In genomic region chr2:24577481-24577880, GRCh38 we compare ENCODE assay signal across 10 cellular contexts.
DNase-seq lines count a peak whose midpoint lies in the region; ATAC-seq and TF ChIP-seq lines count a peak whose summit lies in the region.
"Had no signal": no experiment of that assay in that cellular context is flagged by ENCODE, and none has a peak within 500 bp of the region (broad histone marks: within the 10 kb centered on the region; RNA-seq: fewer than 3 reads in every experiment).

No MANE protein-coding gene starts in this region.

- H3K36me3 ChIP-seq in right lobe of liver (no peaks in the 10 kb centered on the region), breast epithelium (no peaks in the 10 kb centered on the region)

- H3K9me3 ChIP-seq in right lobe of liver, result no peaks in the 10 kb centered on the region
- H3K9me3 ChIP-seq in breast epithelium, result no peaks in the 10 kb centered on the region

- no peak overlapping the region for H3K27ac ChIP-seq in right lobe of liver
- H3K27ac ChIP-seq in breast epithelium, result no peak overlapping the region

- peak; percentile 78 to 79 for ATAC-seq in activated T-cell treated with anti-CD3 and anti-CD28 coated beads, Interleukin-2, amount 50 U/mL, for 4 hours
- peak; percentile 81 for ATAC-seq in HG02885 (IDR thresholded peaks at IDR 0.05; ENCODE audit: poor library complexity, unreplicated experiment)
- peak in 1 of 4 experiments; percentile 31 for ATAC-seq in T-cell (replicated peaks in 1 of 4)
- ATAC-seq in stimulated activated memory B cell treated with anti-CD40 and anti-IgM and Interleukin-4, amounts not matched to agents 10 μg/mL and 1 μg/mL and 100 μg/mL, for 72 hours, result peak; percentile 86
- no peak for ATAC-seq in right lobe of liver

- H3K4me1 Mint-ChIP-seq in activated T-cell treated with anti-CD3 and anti-CD28 coated beads, Interleukin-2, amount 50 U/mL, for 4 hours (ENCODE audit: low read depth), result peaks cover 80% of the 10 kb centered on the region
- H3K4me1 Mint-ChIP-seq in T-cell, result peaks cover 66 to 82% (median 69%) of the 10 kb centered on the region in 3 donors
- peaks cover 82% of the 10 kb centered on the region for H3K4me1 Mint-ChIP-seq in stimulated activated memory B cell treated with anti-CD40 and anti-IgM and Interleukin-4, amounts not matched to agents 10 μg/mL and 1 μg/mL and 100 μg/mL, for 72 hours

- peak overlapping the region; percentile 67 for H3K4me3 Mint-ChIP-seq in activated T-cell treated with anti-CD3 and anti-CD28 coated beads, Interleukin-2, amount 50 U/mL, for 4 hours
- peak overlapping the region in 2 of 3 donors; percentile 35 to 46 for H3K4me3 Mint-ChIP-seq in T-cell
- peak overlapping the region; percentile 65 for H3K4me3 Mint-ChIP-seq in stimulated activated memory B cell treated with anti-CD40 and anti-IgM and Interleukin-4, amounts not matched to agents 10 μg/mL and 1 μg/mL and 100 μg/mL, for 72 hours

- intact Hi-C loops in right lobe of liver (cut with DNase I) (no loop called here), breast epithelium (cut with DNase I; ENCODE audit: low total_unique reads) (no loop called here)

- no peak for TF ChIP-seq CTCF in right lobe of liver (IDR thresholded peaks at IDR 0.05)
- no peak for TF ChIP-seq CTCF in breast epithelium (IDR thresholded peaks at IDR 0.05)

- no peak overlapping the region for H3K27ac Mint-ChIP-seq in T-cell
- H3K27ac Mint-ChIP-seq in stimulated activated memory B cell treated with anti-CD40 and anti-IgM and Interleukin-4, amounts not matched to agents 10 μg/mL and 1 μg/mL and 100 μg/mL, for 72 hours, result peak overlapping the region; percentile 80

- H3K4me1 ChIP-seq in right lobe of liver (no peaks in the 10 kb centered on the region), breast epithelium (no peaks in the 10 kb centered on the region)

- POLR2A ChIA-PET in T-cell (lab: Charles Lee), result no interaction called here

- H3K27me3 ChIP-seq in right lobe of liver (no peaks in the 10 kb centered on the region), breast epithelium (no peaks in the 10 kb centered on the region)

- TF ChIP-seq POLR2A in right lobe of liver (IDR thresholded peaks at IDR 0.05), result no peak
- no peak for TF ChIP-seq POLR2A in breast epithelium (IDR thresholded peaks at IDR 0.05)

- no peak for DNase-seq in activated T-cell treated with anti-CD3 and anti-CD28 coated beads, Interleukin-2, amount 50 U/mL, for 4 hours
- DNase-seq in activated T-cell treated with anti-CD3 and anti-CD28 coated beads, Interleukin-2, amount 50 U/mL, for 1 hour, result no peak
- no peak for DNase-seq in T-cell
- no peak for DNase-seq in right lobe of liver
- no peak for DNase-seq in EL
- no peak for DNase-seq in breast epithelium (ENCODE audit: low spot score in 2 of 2)
- DNase-seq: SHP77; stimulated activated CD4-positive, alpha-beta T cell treated with anti-CD3 and anti-CD28 coated beads, Interleukin-4, amount 100 ng/mL, for 1 hour had no signal

- WGBS in right lobe of liver (ENCODE audit: insufficient coverage, low coverage, low lambda C conversion rate, missing lambda C conversion rate), result 46% methylated on average over 2 of the region's 2 CpGs

- no peaks in the 10 kb centered on the region for H3K27me3 Mint-ChIP-seq in activated T-cell treated with anti-CD3 and anti-CD28 coated beads, Interleukin-2, amount 50 U/mL, for 4 hours (ENCODE audit: low read depth)
- no peaks in the 10 kb centered on the region for H3K27me3 Mint-ChIP-seq in T-cell
- no peaks in the 10 kb centered on the region for H3K27me3 Mint-ChIP-seq in stimulated activated memory B cell treated with anti-CD40 and anti-IgM and Interleukin-4, amounts not matched to agents 10 μg/mL and 1 μg/mL and 100 μg/mL, for 72 hours

- CTCF ChIA-PET in T-cell (lab: Charles Lee), result no interaction called here

- H3K9me3 Mint-ChIP-seq in activated T-cell treated with anti-CD3 and anti-CD28 coated beads, Interleukin-2, amount 50 U/mL, for 4 hours, result no peaks in the 10 kb centered on the region
- no peaks in the 10 kb centered on the region for H3K9me3 Mint-ChIP-seq in T-cell
- peaks cover 4% of the 10 kb centered on the region for H3K9me3 Mint-ChIP-seq in stimulated activated memory B cell treated with anti-CD40 and anti-IgM and Interleukin-4, amounts not matched to agents 10 μg/mL and 1 μg/mL and 100 μg/mL, for 72 hours

- peaks cover 27% of the 10 kb centered on the region for H3K36me3 Mint-ChIP-seq in activated T-cell treated with anti-CD3 and anti-CD28 coated beads, Interleukin-2, amount 50 U/mL, for 4 hours (ENCODE audit: insufficient read depth)
- peaks cover 29% of the 10 kb centered on the region for H3K36me3 Mint-ChIP-seq in T-cell
- H3K36me3 Mint-ChIP-seq in stimulated activated memory B cell treated with anti-CD40 and anti-IgM and Interleukin-4, amounts not matched to agents 10 μg/mL and 1 μg/mL and 100 μg/mL, for 72 hours, result peaks cover 26% of the 10 kb centered on the region

- no peak overlapping the region for H3K4me3 ChIP-seq in right lobe of liver
- no peak overlapping the region for H3K4me3 ChIP-seq in breast epithelium

Comparison
In these comparisons a context has a peak if more than half of its experiments do, and no peak if none do; other contexts are left out.
1. ATAC-seq: peak in activated T-cell treated with anti-CD3 and anti-CD28 coated beads, Interleukin-2, amount 50 U/mL, for 4 hours (2 of 2), HG02885 (single experiment) and stimulated activated memory B cell treated with anti-CD40 and anti-IgM and Interleukin-4, amounts not matched to agents 10 μg/mL and 1 μg/mL and 100 μg/mL, for 72 hours (single experiment); none in right lobe of liver (0 of 4).
2. Peak in every context shown above with its lines, with median percentiles within 50 percentile points of each other: H3K4me3 Mint-ChIP-seq.